Comparison of ENCODE assay signal across 1 cellular context in the genomic region with DNA sequence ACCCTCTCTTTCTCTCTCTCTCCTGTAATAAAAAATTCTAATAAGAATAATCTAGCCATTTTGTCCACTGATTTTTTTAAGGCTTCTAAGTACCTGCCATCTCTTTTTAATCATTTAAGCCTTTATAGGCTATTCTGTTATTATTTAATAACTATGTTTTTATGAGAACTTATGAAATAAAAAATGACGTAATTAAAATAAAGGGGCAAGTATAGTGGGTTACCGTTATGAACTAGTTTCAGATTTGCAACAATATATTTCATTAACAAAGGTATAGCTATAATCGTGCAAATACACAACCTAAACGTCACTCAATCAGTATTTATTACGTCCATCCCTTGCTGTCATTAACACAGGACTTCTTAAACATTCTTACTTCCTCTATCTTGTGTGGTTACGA.
DNase-seq lines count a peak whose midpoint lies in the region; ATAC-seq, FAIRE-seq and TF ChIP-seq lines count a peak whose summit lies in the region.
"Not testable (repeated sequence)": the region's sequence is repeated elsewhere in the genome, so short reads cannot be mapped to it uniquely, and the experiment has no call there.

No MANE protein-coding gene starts in this region.

- intact Hi-C loops in HepG2 (cut with micrococcal nuclease; ENCODE audit: unreplicated experiment) = not testable (repeated sequence)

- not testable (repeated sequence) for H3K27me3 ChIP-seq in HepG2 (ENCODE audit: control insufficient read depth in 1 of 2, insufficient read depth in 2 of 2, low read length in 2 of 2)

- H3K4me1 ChIP-seq in HepG2 (ENCODE audit: insufficient read depth, low read length) = not testable (repeated sequence)

- FAIRE-seq in HepG2 (lab: Jason Lieb, UNC) = not testable (repeated sequence)

- H2AFZ ChIP-seq in HepG2 (ENCODE audit: low read length) = not testable (repeated sequence)

- H3K9me3 ChIP-seq in HepG2 (ENCODE audit: low read length) = peaks cover 75% of the 10 kb centered on the region

- 2% methylated on average over 6 of the region's 6 CpGs for WGBS in HepG2 (ENCODE audit: low lambda C conversion rate)

- in situ Hi-C loops in HepG2 (cut with HindIII; ENCODE audit: extremely low pct_ligation_motif_present, low pct_unique_long_range_greater_than_20kb) = not testable (repeated sequence)

- H4K20me1 ChIP-seq in HepG2 (ENCODE audit: insufficient read depth, low read length) = not testable (repeated sequence)

- not testable (repeated sequence) for TF ChIP-seq EP300 in HepG2 (IDR thresholded peaks at IDR 0.05; ENCODE audit: low read depth in 2 of 2, low read length in 2 of 2); HepG2 (CRISPR knock-in tag; IDR thresholded peaks at IDR 0.05; ENCODE audit: borderline replicate concordance)

- not testable (repeated sequence) for H3K36me3 ChIP-seq in HepG2 (replicated peaks in 1 of 2; ENCODE audit: control insufficient read depth in 1 of 2, insufficient read depth in 2 of 2, low read length in 2 of 2)

- H3K27ac ChIP-seq in HepG2 (ENCODE audit: extremely low read length, insufficient read depth, low read length) = not testable (repeated sequence)

- TF ChIP-seq RAD21 in HepG2 (CRISPR knock-in tag; IDR thresholded peaks at IDR 0.05) = not testable (repeated sequence)

- not testable (repeated sequence) for DNase-seq in HepG2 (ENCODE audit: low spot score)

- ATAC-seq in HepG2 = not testable (repeated sequence)

- H3K4me3 ChIP-seq in HepG2 (replicated peaks in 1 of 3; ENCODE audit: insufficient read depth in 1 of 3, low read depth in 2 of 3, low read length in 3 of 3) = not testable (repeated sequence)

- not testable (repeated sequence) for TF ChIP-seq POLR2A in HepG2 (IDR thresholded peaks at IDR 0.05; ENCODE audit: insufficient read depth in 1 of 2, low read depth in 2 of 2, low read length in 2 of 2)

- not testable (repeated sequence) for H3K4me2 ChIP-seq in HepG2 (ENCODE audit: low read depth, low read length)

- not testable (repeated sequence) for BruUV-seq in HepG2 (replicated peaks; lab: Mats Ljungman, UMichigan)

- H3K9ac ChIP-seq in HepG2 (ENCODE audit: insufficient read depth, low read depth, low read length) = not testable (repeated sequence)

- CTCF ChIA-PET in HepG2 (lab: Yijun Ruan, JAX; ENCODE audit: low intra/inter-chr PET ratio, low total read pairs) = not testable (repeated sequence)

- POLR2A ChIA-PET in HepG2 (lab: Yijun Ruan, JAX) = not testable (repeated sequence)

- not testable (repeated sequence) for H3K79me2 ChIP-seq in HepG2 (ENCODE audit: insufficient read depth, low read length)

- not testable (repeated sequence) for TF ChIP-seq CTCF in HepG2 (CRISPR knock-in tag; IDR thresholded peaks at IDR 0.05)

TF ChIP-seq in HepG2, 621 proteins besides CTCF, POLR2A, EP300 and RAD21:
- TF ChIP-seq ATF7 (IDR thresholded peaks at IDR 0.05) = peak; percentile 93
- TF ChIP-seq ATF7 (CRISPR knock-in tag; IDR thresholded peaks at IDR 0.05) = not testable (repeated sequence)
